1 cellular context compared by ENCODE assay signal in the genomic region with DNA sequence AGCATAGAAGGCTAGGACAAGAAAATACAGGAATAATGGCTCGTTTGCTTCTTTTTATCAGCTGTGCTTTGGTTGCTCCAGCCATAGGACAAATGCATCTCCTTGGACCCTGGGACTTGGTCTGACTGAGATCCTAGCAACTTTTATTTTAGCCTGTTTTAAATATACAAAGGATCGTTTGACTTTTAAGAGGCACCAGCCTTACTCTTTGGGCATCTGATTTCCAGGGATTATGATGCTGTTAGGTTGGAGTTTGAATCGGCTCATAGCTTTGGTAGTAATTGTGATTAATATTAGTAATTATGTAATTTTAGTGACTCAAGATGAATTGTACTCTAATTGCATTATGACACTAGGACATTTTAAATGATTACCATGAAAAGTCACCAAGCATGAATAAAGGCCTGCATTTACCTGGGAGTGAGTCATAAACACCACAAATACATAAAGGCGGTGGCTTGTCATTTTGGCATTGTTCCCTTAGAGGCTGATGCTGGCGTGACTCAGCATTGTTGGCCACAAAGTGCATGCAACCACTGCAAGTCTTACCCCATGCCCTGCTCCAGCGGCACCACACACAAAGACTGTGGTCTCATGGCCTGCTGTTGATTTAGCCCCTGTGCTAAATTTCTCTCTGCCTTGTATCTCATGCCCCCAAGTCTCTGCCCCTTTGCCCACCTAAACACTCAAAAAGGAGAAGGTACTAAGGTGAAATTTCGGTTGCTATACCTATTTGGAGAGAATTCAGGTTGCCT.
TF ChIP-seq lines count a peak whose summit lies in the region.

No MANE protein-coding gene starts in this region.

TF ChIP-seq in HepG2, 621 proteins besides CTCF, POLR2A, EP300 and RAD21 (continued from another document):
- TF ChIP-seq SOX13 (IDR thresholded peaks at IDR 0.05) (0 out of 2 replicates have a peak, but pooled peaks have one; percentile 37), SOX13 (CRISPR knock-in tag; conservative IDR thresholded peaks at IDR 0.05 in 1 of 2, IDR thresholded peaks at IDR 0.05 in 1 of 2) (peak in 1 of 2 experiments; percentile 77; a peak in 2 of 4 replicates), POLR2G (IDR thresholded peaks at IDR 0.05; ENCODE audit: low read depth, low read length) (0 out of 2 replicates have a peak, but pooled peaks have one; percentile 26), CEBPG (CRISPR knock-in tag; IDR thresholded peaks at IDR 0.05) (peak; percentile 62), CEBPB (IDR thresholded peaks at IDR 0.05; ENCODE audit: borderline replicate concordance, low read depth, low read length) (peak; percentile 46; the same call in 1 of the 2 replicates), MXI1 (IDR thresholded peaks at IDR 0.05; ENCODE audit: borderline replicate concordance, low read depth, low read length) (peak; percentile 54; the same call in 1 of the 3 replicates), SRF (IDR thresholded peaks at IDR 0.05; ENCODE audit: low read depth, low read length) (no peak), HMG20A (CRISPR knock-in tag; IDR thresholded peaks at IDR 0.05; ENCODE audit: borderline replicate concordance) (peak; percentile 61; the same call in 1 of the 2 replicates), ZNF678 (CRISPR knock-in tag; IDR thresholded peaks at IDR 0.05) (no peak), DPF2 (CRISPR knock-in tag; IDR thresholded peaks at IDR 0.05; ENCODE audit: borderline replicate concordance, low read depth) (no peak), ZNF644 (CRISPR knock-in tag; IDR thresholded peaks at IDR 0.05; ENCODE audit: low read depth) (peak; percentile 67; the same call in 1 of the 2 replicates), BHLHE40 (IDR thresholded peaks at IDR 0.05; ENCODE audit: low read length) (0 out of 2 replicates have a peak, but pooled peaks have one; percentile 28), MAFF (IDR thresholded peaks at IDR 0.05; ENCODE audit: low read depth, low read length) (peak; percentile 90), ZKSCAN5 (CRISPR knock-in tag; IDR thresholded peaks at IDR 0.05) (no peak), NR2C2 (CRISPR knock-in tag; IDR thresholded peaks at IDR 0.05; ENCODE audit: borderline replicate concordance) (no peak), SOX6 (IDR thresholded peaks at IDR 0.05) (no peak), SOX6 (CRISPR knock-in tag; IDR thresholded peaks at IDR 0.05) (peak; percentile 67), FOXA3 (CRISPR knock-in tag; IDR thresholded peaks at IDR 0.05) (peak; percentile 22; the same call in 1 of the 2 replicates), SOX5 (CRISPR knock-in tag; IDR thresholded peaks at IDR 0.05; ENCODE audit: borderline replicate concordance) (peak; percentile 85), NFE2L2 (IDR thresholded peaks at IDR 0.05; ENCODE audit: low read length) (peak; percentile 99), FOXA1 (IDR thresholded peaks at IDR 0.05) (no peak), FOXA1 (CRISPR knock-in tag; IDR thresholded peaks at IDR 0.05) (0 out of 2 replicates have a peak, but pooled peaks have one; percentile 10), FOSL1 (CRISPR knock-in tag; IDR thresholded peaks at IDR 0.05; ENCODE audit: borderline replicate concordance) (peak; percentile 41; the same call in 1 of the 2 replicates), KDM2A (CRISPR knock-in tag; IDR thresholded peaks at IDR 0.05; ENCODE audit: borderline replicate concordance, low read depth) (0 out of 2 replicates have a peak, but pooled peaks have one; percentile 39)
- TF ChIP-seq, protein P1, sequence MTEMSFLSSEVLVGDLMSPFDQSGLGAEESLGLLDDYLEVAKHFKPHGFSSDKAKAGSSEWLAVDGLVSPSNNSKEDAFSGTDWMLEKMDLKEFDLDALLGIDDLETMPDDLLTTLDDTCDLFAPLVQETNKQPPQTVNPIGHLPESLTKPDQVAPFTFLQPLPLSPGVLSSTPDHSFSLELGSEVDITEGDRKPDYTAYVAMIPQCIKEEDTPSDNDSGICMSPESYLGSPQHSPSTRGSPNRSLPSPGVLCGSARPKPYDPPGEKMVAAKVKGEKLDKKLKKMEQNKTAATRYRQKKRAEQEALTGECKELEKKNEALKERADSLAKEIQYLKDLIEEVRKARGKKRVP (CRISPR knock-in tag; IDR thresholded peaks at IDR 0.05), result peak in 1 of 2 experiments; percentile 73; a peak in 1 of 4 replicates
- TF ChIP-seq, protein P2, sequence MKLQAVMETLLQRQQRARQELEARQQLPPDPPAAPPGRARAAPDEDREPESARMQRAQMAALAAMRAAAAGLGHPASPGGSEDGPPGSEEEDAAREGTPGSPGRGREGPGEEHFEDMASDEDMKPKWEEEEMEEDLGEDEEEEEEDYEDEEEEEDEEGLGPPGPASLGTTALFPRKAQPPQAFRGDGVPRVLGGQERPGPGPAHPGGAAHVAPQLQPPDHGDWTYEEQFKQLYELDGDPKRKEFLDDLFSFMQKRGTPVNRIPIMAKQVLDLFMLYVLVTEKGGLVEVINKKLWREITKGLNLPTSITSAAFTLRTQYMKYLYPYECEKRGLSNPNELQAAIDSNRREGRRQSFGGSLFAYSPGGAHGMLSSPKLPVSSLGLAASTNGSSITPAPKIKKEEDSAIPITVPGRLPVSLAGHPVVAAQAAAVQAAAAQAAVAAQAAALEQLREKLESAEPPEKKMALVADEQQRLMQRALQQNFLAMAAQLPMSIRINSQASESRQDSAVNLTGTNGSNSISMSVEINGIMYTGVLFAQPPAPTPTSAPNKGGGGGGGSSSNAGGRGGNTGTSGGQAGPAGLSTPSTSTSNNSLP (IDR thresholded peaks at IDR 0.05; ENCODE audit: low read depth, low read length), result 0 out of 2 replicates have a peak, but pooled peaks have one; percentile 40
- TF ChIP-seq, protein P3, sequence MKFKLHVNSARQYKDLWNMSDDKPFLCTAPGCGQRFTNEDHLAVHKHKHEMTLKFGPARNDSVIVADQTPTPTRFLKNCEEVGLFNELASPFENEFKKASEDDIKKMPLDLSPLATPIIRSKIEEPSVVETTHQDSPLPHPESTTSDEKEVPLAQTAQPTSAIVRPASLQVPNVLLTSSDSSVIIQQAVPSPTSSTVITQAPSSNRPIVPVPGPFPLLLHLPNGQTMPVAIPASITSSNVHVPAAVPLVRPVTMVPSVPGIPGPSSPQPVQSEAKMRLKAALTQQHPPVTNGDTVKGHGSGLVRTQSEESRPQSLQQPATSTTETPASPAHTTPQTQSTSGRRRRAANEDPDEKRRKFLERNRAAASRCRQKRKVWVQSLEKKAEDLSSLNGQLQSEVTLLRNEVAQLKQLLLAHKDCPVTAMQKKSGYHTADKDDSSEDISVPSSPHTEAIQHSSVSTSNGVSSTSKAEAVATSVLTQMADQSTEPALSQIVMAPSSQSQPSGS (CRISPR knock-in tag; IDR thresholded peaks at IDR 0.05), result no peak
- TF ChIP-seq, protein P4, sequence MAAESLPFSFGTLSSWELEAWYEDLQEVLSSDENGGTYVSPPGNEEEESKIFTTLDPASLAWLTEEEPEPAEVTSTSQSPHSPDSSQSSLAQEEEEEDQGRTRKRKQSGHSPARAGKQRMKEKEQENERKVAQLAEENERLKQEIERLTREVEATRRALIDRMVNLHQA (CRISPR knock-in tag; IDR thresholded peaks at IDR 0.05), result no peak
- TF ChIP-seq, protein P5, sequence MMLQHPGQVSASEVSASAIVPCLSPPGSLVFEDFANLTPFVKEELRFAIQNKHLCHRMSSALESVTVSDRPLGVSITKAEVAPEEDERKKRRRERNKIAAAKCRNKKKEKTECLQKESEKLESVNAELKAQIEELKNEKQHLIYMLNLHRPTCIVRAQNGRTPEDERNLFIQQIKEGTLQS (CRISPR knock-in tag; IDR thresholded peaks at IDR 0.05), result peak; percentile 30; the same call in 1 of the 2 replicates
- TF ChIP-seq, protein P6, sequence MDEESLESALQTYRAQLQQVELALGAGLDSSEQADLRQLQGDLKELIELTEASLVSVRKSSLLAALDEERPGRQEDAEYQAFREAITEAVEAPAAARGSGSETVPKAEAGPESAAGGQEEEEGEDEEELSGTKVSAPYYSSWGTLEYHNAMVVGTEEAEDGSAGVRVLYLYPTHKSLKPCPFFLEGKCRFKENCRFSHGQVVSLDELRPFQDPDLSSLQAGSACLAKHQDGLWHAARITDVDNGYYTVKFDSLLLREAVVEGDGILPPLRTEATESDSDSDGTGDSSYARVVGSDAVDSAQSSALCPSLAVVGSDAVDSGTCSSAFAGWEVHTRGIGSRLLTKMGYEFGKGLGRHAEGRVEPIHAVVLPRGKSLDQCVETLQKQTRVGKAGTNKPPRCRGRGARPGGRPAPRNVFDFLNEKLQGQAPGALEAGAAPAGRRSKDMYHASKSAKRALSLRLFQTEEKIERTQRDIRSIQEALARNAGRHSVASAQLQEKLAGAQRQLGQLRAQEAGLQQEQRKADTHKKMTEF (CRISPR knock-in tag; IDR thresholded peaks at IDR 0.05), result 0 out of 2 replicates have a peak, but pooled peaks have one; percentile 28
- TF ChIP-seq, protein P7, sequence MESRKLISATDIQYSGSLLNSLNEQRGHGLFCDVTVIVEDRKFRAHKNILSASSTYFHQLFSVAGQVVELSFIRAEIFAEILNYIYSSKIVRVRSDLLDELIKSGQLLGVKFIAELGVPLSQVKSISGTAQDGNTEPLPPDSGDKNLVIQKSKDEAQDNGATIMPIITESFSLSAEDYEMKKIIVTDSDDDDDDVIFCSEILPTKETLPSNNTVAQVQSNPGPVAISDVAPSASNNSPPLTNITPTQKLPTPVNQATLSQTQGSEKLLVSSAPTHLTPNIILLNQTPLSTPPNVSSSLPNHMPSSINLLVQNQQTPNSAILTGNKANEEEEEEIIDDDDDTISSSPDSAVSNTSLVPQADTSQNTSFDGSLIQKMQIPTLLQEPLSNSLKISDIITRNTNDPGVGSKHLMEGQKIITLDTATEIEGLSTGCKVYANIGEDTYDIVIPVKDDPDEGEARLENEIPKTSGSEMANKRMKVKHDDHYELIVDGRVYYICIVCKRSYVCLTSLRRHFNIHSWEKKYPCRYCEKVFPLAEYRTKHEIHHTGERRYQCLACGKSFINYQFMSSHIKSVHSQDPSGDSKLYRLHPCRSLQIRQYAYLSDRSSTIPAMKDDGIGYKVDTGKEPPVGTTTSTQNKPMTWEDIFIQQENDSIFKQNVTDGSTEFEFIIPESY (CRISPR knock-in tag; IDR thresholded peaks at IDR 0.05), result 0 out of 2 replicates have a peak, but pooled peaks have one; percentile 45
